In the genomic region with DNA sequence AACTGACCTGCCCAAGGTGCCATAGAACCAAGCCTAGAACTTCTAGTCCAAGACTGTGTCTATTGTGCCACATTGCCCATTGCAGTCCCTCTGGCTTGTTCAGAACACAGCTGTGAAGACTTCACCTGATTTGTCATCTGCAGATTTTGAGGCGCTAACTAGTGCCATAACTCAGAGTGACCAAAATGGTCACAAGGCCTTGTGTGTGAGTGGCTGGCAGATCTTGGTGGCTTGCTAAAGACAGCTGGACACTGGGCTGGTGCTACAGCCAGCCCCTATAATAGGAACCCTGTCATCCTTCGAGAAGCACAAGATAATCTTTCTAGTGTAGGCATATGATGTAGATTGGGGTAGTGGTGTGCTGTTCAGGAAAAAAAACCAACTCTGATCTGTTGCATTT, we compare ENCODE assay signal across 8 cellular contexts.
"Had no signal": no experiment of that assay in that cellular context is flagged by ENCODE, and none has a peak within 500 bp of the region (broad histone marks: within the 10 kb centered on the region; RNA-seq: fewer than 3 reads in every experiment).

No MANE protein-coding gene starts in this region.

- ATAC-seq: HepG2 had no signal

- H3K9ac ChIP-seq: KMS-11 had no signal

- DNase-seq: IMR-90, Karpas-422, KBM-7, KG1 had no signal

- H3K4me2 ChIP-seq: KMS-11 had no signal

- H3K27ac ChIP-seq: HL-60, KMS-11 had no signal

- FAIRE-seq: HepG2, HTR-8/SVneo had no signal
